In genomic region chrX:80021611-80022010, GRCh38 we compare ENCODE assay signal across 1 cellular context.
TF ChIP-seq lines count a peak whose summit lies in the region.

No MANE protein-coding gene starts in this region.

TF ChIP-seq in GM23338, 12 proteins besides CTCF, POLR2A, EP300 and RAD21 (continued from another document):
- TF ChIP-seq, protein P1, sequence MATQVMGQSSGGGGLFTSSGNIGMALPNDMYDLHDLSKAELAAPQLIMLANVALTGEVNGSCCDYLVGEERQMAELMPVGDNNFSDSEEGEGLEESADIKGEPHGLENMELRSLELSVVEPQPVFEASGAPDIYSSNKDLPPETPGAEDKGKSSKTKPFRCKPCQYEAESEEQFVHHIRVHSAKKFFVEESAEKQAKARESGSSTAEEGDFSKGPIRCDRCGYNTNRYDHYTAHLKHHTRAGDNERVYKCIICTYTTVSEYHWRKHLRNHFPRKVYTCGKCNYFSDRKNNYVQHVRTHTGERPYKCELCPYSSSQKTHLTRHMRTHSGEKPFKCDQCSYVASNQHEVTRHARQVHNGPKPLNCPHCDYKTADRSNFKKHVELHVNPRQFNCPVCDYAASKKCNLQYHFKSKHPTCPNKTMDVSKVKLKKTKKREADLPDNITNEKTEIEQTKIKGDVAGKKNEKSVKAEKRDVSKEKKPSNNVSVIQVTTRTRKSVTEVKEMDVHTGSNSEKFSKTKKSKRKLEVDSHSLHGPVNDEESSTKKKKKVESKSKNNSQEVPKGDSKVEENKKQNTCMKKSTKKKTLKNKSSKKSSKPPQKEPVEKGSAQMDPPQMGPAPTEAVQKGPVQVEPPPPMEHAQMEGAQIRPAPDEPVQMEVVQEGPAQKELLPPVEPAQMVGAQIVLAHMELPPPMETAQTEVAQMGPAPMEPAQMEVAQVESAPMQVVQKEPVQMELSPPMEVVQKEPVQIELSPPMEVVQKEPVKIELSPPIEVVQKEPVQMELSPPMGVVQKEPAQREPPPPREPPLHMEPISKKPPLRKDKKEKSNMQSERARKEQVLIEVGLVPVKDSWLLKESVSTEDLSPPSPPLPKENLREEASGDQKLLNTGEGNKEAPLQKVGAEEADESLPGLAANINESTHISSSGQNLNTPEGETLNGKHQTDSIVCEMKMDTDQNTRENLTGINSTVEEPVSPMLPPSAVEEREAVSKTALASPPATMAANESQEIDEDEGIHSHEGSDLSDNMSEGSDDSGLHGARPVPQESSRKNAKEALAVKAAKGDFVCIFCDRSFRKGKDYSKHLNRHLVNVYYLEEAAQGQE (IDR thresholded peaks at IDR 0.05; ENCODE audit: unreplicated experiment): no peak
- TF ChIP-seq ZNF331 (CRISPR knock-in tag; IDR thresholded peaks at IDR 0.05; ENCODE audit: low read depth): no peak
- no peak for TF ChIP-seq STAT1 (IDR thresholded peaks at IDR 0.05; ENCODE audit: unreplicated experiment)
